8 cellular contexts compared by ENCODE assay signal in the genomic region with DNA sequence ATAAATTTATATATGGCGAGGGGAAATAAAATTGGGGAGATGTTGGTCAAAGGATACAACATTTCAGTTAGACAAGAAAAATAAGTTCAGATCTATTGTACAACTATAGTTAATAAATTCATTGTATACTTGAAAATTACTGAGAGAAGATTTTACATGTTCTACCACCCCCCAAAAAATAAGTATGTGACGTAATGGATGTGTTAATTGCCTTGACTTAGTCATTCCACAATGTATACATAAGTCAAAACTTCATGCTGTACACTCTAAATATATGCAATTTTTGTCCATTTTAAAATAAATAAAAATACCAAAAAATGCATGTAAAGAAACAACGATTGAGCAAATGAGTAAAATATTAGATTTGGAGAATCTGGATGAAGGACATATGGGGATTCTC. TPM values are rescaled to one million over a fixed set of nuclear protein-coding genes. Genes with fewer than 3 reads are reported as not detected.
DNase-seq lines count a peak whose midpoint lies in the region; ATAC-seq and TF ChIP-seq lines count a peak whose summit lies in the region.

No MANE protein-coding gene starts in this region.

- intact Hi-C loops in activated B cell treated with CpG ODN at 0.5 μM for 24 hours (cut with micrococcal nuclease), result loop anchor here (5.0 kb wide), 1 partner anchor 418 kb away; a partner anchor contains a TSS

- POLR2A ChIA-PET in activated B cell treated with CpG ODN at 0.5 μM for 24 hours (lab: Charles Lee), result interaction anchor here (0.8 kb wide), 1 partner anchor 17 kb away, joined by 4 read pairs; no protein-coding TSS in a partner anchor

- DNase-seq in T-helper 1 cell (no peak), activated B cell treated with CpG ODN at 0.5 μM for 24 hours (no peak), NCI-H524 treated with DMSO at 0.1 percent for 48 hours (lab: John Stamatoyannopoulos, UW) (no peak)
- no peak for DNase-seq in stimulated activated naive B cell treated with anti-CD40 and anti-IgM and Interleukin-4, amounts not matched to agents 10 μg/mL and 1 μg/mL and 100 μg/mL, for 72 hours
- no peak for DNase-seq in NK-92 treated with Interleukin-12 subunit alpha and Interleukin-12 subunit beta, amount 100 ng/mL, for 24 hours (lab: John Stamatoyannopoulos, UW)

- H3K4me3 Mint-ChIP-seq in T-helper 1 cell treated with Interleukin-12 subunit alpha and Interleukin-12 subunit beta and Interleukin-4 antibody, amounts not matched to agents 30 μg/mL and 1 μg/mL, for 36 hours, result peak overlapping the region; percentile 25
- peak overlapping the region; percentile 50 for H3K4me3 Mint-ChIP-seq in activated B cell treated with CpG ODN at 0.5 μM for 24 hours
- H3K4me3 Mint-ChIP-seq in stimulated activated naive B cell treated with anti-CD40 and anti-IgM and Interleukin-4, amounts not matched to agents 10 μg/mL and 1 μg/mL and 100 μg/mL, for 72 hours, result peak overlapping the region; percentile 41 to 88

- WGBS in gastroesophageal sphincter (ENCODE audit: low coverage in 1 of 2), 2 donors, result 17 to 45% methylated on average over 3 of the region's 3 CpGs

- H3K36me3 ChIP-seq in gastroesophageal sphincter, result peaks cover 0 to 9% of the 10 kb centered on the region in 2 donors

- H3K27ac ChIP-seq in gastroesophageal sphincter, result peak overlapping the region; percentile 47 to 99 (median 92)

- no peaks in the 10 kb centered on the region for H3K27me3 ChIP-seq in gastroesophageal sphincter

- TF ChIP-seq CTCF in activated B cell treated with CpG ODN at 0.5 μM for 24 hours (IDR thresholded peaks at IDR 0.05) (no peak), gastroesophageal sphincter (IDR thresholded peaks at IDR 0.05) (no peak)

- TF ChIP-seq POLR2A in gastroesophageal sphincter (IDR thresholded peaks at IDR 0.05), result no peak

- H3K36me3 Mint-ChIP-seq in T-helper 1 cell treated with Interleukin-12 subunit alpha and Interleukin-12 subunit beta and Interleukin-4 antibody, amounts not matched to agents 30 μg/mL and 1 μg/mL, for 36 hours (ENCODE audit: low read depth), result peaks cover 10% of the 10 kb centered on the region
- H3K36me3 Mint-ChIP-seq in activated B cell treated with CpG ODN at 0.5 μM for 24 hours (ENCODE audit: low read depth), result peaks cover 15% of the 10 kb centered on the region
- peaks cover 7 to 22% of the 10 kb centered on the region in 2 donors for H3K36me3 Mint-ChIP-seq in stimulated activated naive B cell treated with anti-CD40 and anti-IgM and Interleukin-4, amounts not matched to agents 10 μg/mL and 1 μg/mL and 100 μg/mL, for 72 hours

- H3K4me1 Mint-ChIP-seq in T-helper 1 cell treated with Interleukin-12 subunit alpha and Interleukin-12 subunit beta and Interleukin-4 antibody, amounts not matched to agents 30 μg/mL and 1 μg/mL, for 36 hours (ENCODE audit: low read depth), result peaks cover 9% of the 10 kb centered on the region
- peaks cover 15% of the 10 kb centered on the region for H3K4me1 Mint-ChIP-seq in activated B cell treated with CpG ODN at 0.5 μM for 24 hours
- peaks cover 8 to 10% of the 10 kb centered on the region in 2 donors for H3K4me1 Mint-ChIP-seq in stimulated activated naive B cell treated with anti-CD40 and anti-IgM and Interleukin-4, amounts not matched to agents 10 μg/mL and 1 μg/mL and 100 μg/mL, for 72 hours

- no peaks in the 10 kb centered on the region for H3K9me3 ChIP-seq in gastroesophageal sphincter

- peak overlapping the region; percentile 73 to 91 for H3K4me3 ChIP-seq in gastroesophageal sphincter

- CTCF ChIA-PET in activated B cell treated with CpG ODN at 0.5 μM for 24 hours (lab: Charles Lee), result no interaction called here

- ATAC-seq in activated B cell treated with CpG ODN at 0.5 μM for 24 hours (ENCODE audit: low read depth) (no peak), gastroesophageal sphincter (no peak), GM19467 (IDR thresholded peaks at IDR 0.05; ENCODE audit: unreplicated experiment) (no peak)
- ATAC-seq in stimulated activated naive B cell treated with anti-CD40 and anti-IgM and Interleukin-4, amounts not matched to agents 10 μg/mL and 1 μg/mL and 100 μg/mL, for 72 hours (replicated peaks), result no peak

- H3K4me1 ChIP-seq in gastroesophageal sphincter, result peaks cover 0 to 32% (median 0%) of the 10 kb centered on the region in 3 donors

- peak overlapping the region; percentile 53 for H3K27ac Mint-ChIP-seq in T-helper 1 cell treated with Interleukin-12 subunit alpha and Interleukin-12 subunit beta and Interleukin-4 antibody, amounts not matched to agents 30 μg/mL and 1 μg/mL, for 36 hours
- H3K27ac Mint-ChIP-seq in activated B cell treated with CpG ODN at 0.5 μM for 24 hours, result peak overlapping the region; percentile 79
- peak overlapping the region; percentile 56 for H3K27ac Mint-ChIP-seq in stimulated activated naive B cell treated with anti-CD40 and anti-IgM and Interleukin-4, amounts not matched to agents 10 μg/mL and 1 μg/mL and 100 μg/mL, for 72 hours

- no peaks in the 10 kb centered on the region for H3K9me3 Mint-ChIP-seq in T-helper 1 cell treated with Interleukin-12 subunit alpha and Interleukin-12 subunit beta and Interleukin-4 antibody, amounts not matched to agents 30 μg/mL and 1 μg/mL, for 36 hours
- no peaks in the 10 kb centered on the region for H3K9me3 Mint-ChIP-seq in activated B cell treated with CpG ODN at 0.5 μM for 24 hours
- no peaks in the 10 kb centered on the region for H3K9me3 Mint-ChIP-seq in stimulated activated naive B cell treated with anti-CD40 and anti-IgM and Interleukin-4, amounts not matched to agents 10 μg/mL and 1 μg/mL and 100 μg/mL, for 72 hours

- no peaks in the 10 kb centered on the region for H3K27me3 Mint-ChIP-seq in T-helper 1 cell treated with Interleukin-12 subunit alpha and Interleukin-12 subunit beta and Interleukin-4 antibody, amounts not matched to agents 30 μg/mL and 1 μg/mL, for 36 hours (ENCODE audit: low read depth)
- no peaks in the 10 kb centered on the region for H3K27me3 Mint-ChIP-seq in activated B cell treated with CpG ODN at 0.5 μM for 24 hours
- H3K27me3 Mint-ChIP-seq in stimulated activated naive B cell treated with anti-CD40 and anti-IgM and Interleukin-4, amounts not matched to agents 10 μg/mL and 1 μg/mL and 100 μg/mL, for 72 hours, result no peaks in the 10 kb centered on the region

- no peak for TF ChIP-seq EP300 in gastroesophageal sphincter (IDR thresholded peaks at IDR 0.05)

RNA-seq across cellular contexts. Expression of a gene that starts 1.8 kb away (rescaled TPM):
- 84.3 and 89.2 TPM in 2 replicates for total RNA-seq in activated B cell treated with CpG ODN at 0.5 μM for 24 hours
- total RNA-seq in gastroesophageal sphincter, result 10 to 100 TPM; 26.9 to 64.6 (median 40.7) TPM

RNA-seq across cellular contexts. Expression of a gene that starts 16.1 kb away (rescaled TPM):
- total RNA-seq in activated B cell treated with CpG ODN at 0.5 μM for 24 hours (45.0 and 49.0 TPM in 2 replicates), gastroesophageal sphincter (10 to 100 TPM; 45.8 to 76.1 (median 55.6) TPM)

RNA-seq across cellular contexts. Expression of a gene that starts 41.0 kb away (rescaled TPM):
- total RNA-seq in activated B cell treated with CpG ODN at 0.5 μM for 24 hours (229 and 235 TPM in 2 replicates), gastroesophageal sphincter (100 to 1,000 TPM; 108 to 211 (median 123) TPM)
